24 cellular contexts compared by ENCODE assay signal in the genomic region with DNA sequence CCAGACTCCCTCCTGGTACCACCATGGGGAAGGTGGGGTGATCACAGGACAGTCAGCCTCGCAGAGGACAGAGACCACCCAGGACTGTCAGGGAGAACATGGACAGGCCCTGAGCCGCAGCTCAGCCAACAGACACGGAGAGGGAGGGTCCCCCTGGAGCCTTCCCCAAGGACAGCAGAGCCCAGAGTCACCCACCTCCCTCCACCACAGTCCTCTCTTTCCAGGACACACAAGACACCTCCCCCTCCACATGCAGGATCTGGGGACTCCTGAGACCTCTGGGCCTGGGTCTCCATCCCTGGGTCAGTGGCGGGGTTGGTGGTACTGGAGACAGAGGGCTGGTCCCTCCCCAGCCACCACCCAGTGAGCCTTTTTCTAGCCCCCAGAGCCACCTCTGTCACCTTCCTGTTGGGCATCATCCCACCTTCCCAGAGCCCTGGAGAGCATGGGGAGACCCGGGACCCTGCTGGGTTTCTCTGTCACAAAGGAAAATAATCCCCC. TPM values are rescaled to one million over a fixed set of nuclear protein-coding genes. Genes with fewer than 3 reads are reported as not detected.
"Had no signal": no experiment of that assay in that cellular context is flagged by ENCODE, and none has a peak within 500 bp of the region (broad histone marks: within the 10 kb centered on the region; RNA-seq: fewer than 3 reads in every experiment).

No MANE protein-coding gene starts in this region.

- H3K4me3 Mint-ChIP-seq: activated CD4-positive, alpha-beta T cell treated with anti-CD3 and anti-CD28 coated beads for 36 hours; central memory CD8-positive, alpha-beta T cell; stimulated activated naive CD8-positive, alpha-beta T cell treated with anti-CD3 and anti-CD28 coated beads, Interleukin-15, amount 100 ng/mL, for 72 hours had no signal

- H3K9me3 Mint-ChIP-seq: central memory CD8-positive, alpha-beta T cell; stimulated activated effector memory CD8-positive, alpha-beta T cell treated with anti-CD3 and anti-CD28 coated beads, Interleukin-12 subunit alpha, Interleukin-12 subunit beta, amount 100 ng/mL, for 72 hours; stimulated activated naive CD8-positive, alpha-beta T cell treated with anti-CD3 and anti-CD28 coated beads, Interleukin-15, amount 100 ng/mL, for 72 hours had no signal

- ATAC-seq: activated CD4-positive, alpha-beta T cell treated with anti-CD3 and anti-CD28 coated beads for 36 hours; gastrocnemius medialis; left ventricle myocardium superior; naive thymus-derived CD4-positive, alpha-beta T cell; SK-N-SH treated with all-trans-retinoic acid at 6 μM for 48 hours; stimulated activated effector memory CD8-positive, alpha-beta T cell treated with anti-CD3 and anti-CD28 coated beads, Interleukin-12 subunit alpha, Interleukin-12 subunit beta, amount 100 ng/mL, for 72 hours; stimulated activated naive CD8-positive, alpha-beta T cell treated with anti-CD3 and anti-CD28 coated beads, Interleukin-15, amount 100 ng/mL, for 72 hours had no signal

- H3K27ac Mint-ChIP-seq: activated CD4-positive, alpha-beta T cell treated with anti-CD3 and anti-CD28 coated beads for 36 hours; naive thymus-derived CD4-positive, alpha-beta T cell; stimulated activated effector memory CD8-positive, alpha-beta T cell treated with anti-CD3 and anti-CD28 coated beads, Interleukin-12 subunit alpha, Interleukin-12 subunit beta, amount 100 ng/mL, for 72 hours; stimulated activated naive CD8-positive, alpha-beta T cell treated with anti-CD3 and anti-CD28 coated beads, Interleukin-15, amount 100 ng/mL, for 72 hours had no signal

- H3K36me3 Mint-ChIP-seq: naive thymus-derived CD4-positive, alpha-beta T cell; stimulated activated effector memory CD8-positive, alpha-beta T cell treated with anti-CD3 and anti-CD28 coated beads, Interleukin-12 subunit alpha, Interleukin-12 subunit beta, amount 100 ng/mL, for 72 hours had no signal

- DNase-seq: activated CD4-positive, alpha-beta T cell treated with anti-CD3 and anti-CD28 coated beads for 36 hours; activated CD4-positive, CD25-positive, alpha-beta regulatory T cell; activated gamma-delta T cell; activated naive CD4-positive, alpha-beta T cell treated with anti-CD3 and anti-CD28 coated beads, Interleukin-2, amount 50 U/mL, for 16 hours; effector CD8-positive, alpha-beta T cell; gastrocnemius medialis; glutamatergic neuron; left ventricle myocardium superior; ovary; sigmoid colon; stimulated activated CD4-positive, alpha-beta T cell treated with anti-CD3 and anti-CD28 coated beads, Interleukin-4, amount 100 ng/mL, for 24 hours; stimulated activated naive CD8-positive, alpha-beta T cell treated with anti-CD3 and anti-CD28 coated beads, Interleukin-15, amount 100 ng/mL, for 72 hours; substantia nigra; T-helper 2 cell; thyroid gland had no signal

RNA-seq across cellular contexts. Expression of gene CEACAM5, which starts 0.5 kb away (rescaled TPM):
- total RNA-seq: activated CD4-positive, alpha-beta T cell treated with anti-CD3 and anti-CD28 coated beads for 36 hours; activated CD8-positive, alpha-beta memory T cell treated with anti-CD3 and anti-CD28 coated beads for 36 hours; dermis microvascular lymphatic vessel endothelial cell; epithelial cell of proximal tubule; left ventricle myocardium superior; lung microvascular endothelial cell; naive thymus-derived CD4-positive, alpha-beta T cell had no signal

RNA-seq across cellular contexts. Expression of gene CEACAM7, which starts 19.9 kb away (rescaled TPM):
- total RNA-seq: activated CD4-positive, alpha-beta T cell treated with anti-CD3 and anti-CD28 coated beads for 36 hours; activated CD8-positive, alpha-beta memory T cell treated with anti-CD3 and anti-CD28 coated beads for 36 hours; epithelial cell of proximal tubule; left ventricle myocardium superior; naive thymus-derived CD4-positive, alpha-beta T cell; prostate gland; thyroid gland had no signal

RNA-seq across cellular contexts. Expression of gene CEACAM6, which starts 47.4 kb away (rescaled TPM):
- total RNA-seq: activated CD4-positive, alpha-beta T cell treated with anti-CD3 and anti-CD28 coated beads for 36 hours; activated CD8-positive, alpha-beta memory T cell treated with anti-CD3 and anti-CD28 coated beads for 36 hours; dermis microvascular lymphatic vessel endothelial cell; left ventricle myocardium superior; lung microvascular endothelial cell had no signal
